Comparison of ENCODE assay signal across 16 cellular contexts in the genomic region with DNA sequence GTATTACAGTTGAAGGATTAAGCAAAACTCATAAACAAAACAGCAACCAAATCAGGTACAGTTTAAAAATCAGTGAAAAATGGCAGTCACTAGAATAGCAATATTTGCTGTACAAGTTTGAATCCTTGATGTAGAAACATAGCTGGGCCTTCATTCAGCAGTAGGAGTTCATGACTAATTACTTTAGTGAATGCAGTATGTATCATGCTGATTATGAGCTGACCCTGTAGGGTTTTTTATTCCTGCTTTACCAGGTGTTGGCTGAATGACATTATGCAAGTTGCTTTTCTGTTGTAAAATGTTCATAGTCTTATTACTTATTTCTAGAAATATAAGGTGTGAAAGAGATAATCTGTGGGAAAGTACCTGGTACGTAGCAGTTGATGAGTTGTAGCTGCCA.
DNase-seq lines count a peak whose midpoint lies in the region; ATAC-seq and TF ChIP-seq lines count a peak whose summit lies in the region.
"Had no signal": no experiment of that assay in that cellular context is flagged by ENCODE, and none has a peak within 500 bp of the region (broad histone marks: within the 10 kb centered on the region; RNA-seq: fewer than 3 reads in every experiment).

No MANE protein-coding gene starts in this region.

- H3K27me3 Mint-ChIP-seq in activated T-helper 2 cell treated with anti-CD3 and anti-CD28 coated beads, Interferon-gamma antibody, Interleukin-2, Interleukin-4, amounts not matched to agents 10 μg/mL and 5 μg/mL and 100 μg/mL, durations not matched to agents 14 hours and 24 hours and 36 hours (ENCODE audit: low read depth), result no peaks in the 10 kb centered on the region
- no peaks in the 10 kb centered on the region for H3K27me3 Mint-ChIP-seq in nephron progenitor cell (ENCODE audit: low read depth, poor library complexity)
- H3K27me3 Mint-ChIP-seq: CD4-positive, CD25-positive, alpha-beta regulatory T cell; CD8-positive, alpha-beta memory T cell had no signal

- H3K9me3 Mint-ChIP-seq in activated T-helper 2 cell treated with anti-CD3 and anti-CD28 coated beads, Interferon-gamma antibody, Interleukin-2, Interleukin-4, amounts not matched to agents 10 μg/mL and 5 μg/mL and 100 μg/mL, durations not matched to agents 14 hours and 24 hours and 36 hours, result no peaks in the 10 kb centered on the region
- peaks cover 8% of the 10 kb centered on the region for H3K9me3 Mint-ChIP-seq in nephron progenitor cell

- H3K27ac Mint-ChIP-seq in activated T-helper 2 cell treated with anti-CD3 and anti-CD28 coated beads, Interferon-gamma antibody, Interleukin-2, Interleukin-4, amounts not matched to agents 10 μg/mL and 5 μg/mL and 100 μg/mL, durations not matched to agents 14 hours and 24 hours and 36 hours, result no peak overlapping the region
- H3K27ac Mint-ChIP-seq in nephron progenitor cell, result no peak overlapping the region
- H3K27ac Mint-ChIP-seq: CD4-positive, CD25-positive, alpha-beta regulatory T cell; CD8-positive, alpha-beta memory T cell had no signal

- H3K4me3 Mint-ChIP-seq in activated T-helper 2 cell treated with anti-CD3 and anti-CD28 coated beads, Interferon-gamma antibody, Interleukin-2, Interleukin-4, amounts not matched to agents 10 μg/mL and 5 μg/mL and 100 μg/mL, durations not matched to agents 14 hours and 24 hours and 36 hours (ENCODE audit: low read depth), result no peak overlapping the region
- no peak overlapping the region for H3K4me3 Mint-ChIP-seq in nephron progenitor cell
- H3K4me3 Mint-ChIP-seq: CD4-positive, CD25-positive, alpha-beta regulatory T cell; CD8-positive, alpha-beta memory T cell had no signal

- no peaks in the 10 kb centered on the region for H3K36me3 Mint-ChIP-seq in activated T-helper 2 cell treated with anti-CD3 and anti-CD28 coated beads, Interferon-gamma antibody, Interleukin-2, Interleukin-4, amounts not matched to agents 10 μg/mL and 5 μg/mL and 100 μg/mL, durations not matched to agents 14 hours and 24 hours and 36 hours (ENCODE audit: low read depth)
- H3K36me3 Mint-ChIP-seq in nephron progenitor cell (ENCODE audit: low read depth), result no peaks in the 10 kb centered on the region
- H3K36me3 Mint-ChIP-seq: CD4-positive, CD25-positive, alpha-beta regulatory T cell; CD8-positive, alpha-beta memory T cell had no signal

- TF ChIP-seq CTCF in epithelial cell of esophagus (IDR thresholded peaks at IDR 0.05; ENCODE audit: insufficient read depth, low read depth, low read length, missing control alignments) (no peak), nephron progenitor cell (IDR thresholded peaks at IDR 0.05) (no peak)

- DNase-seq in RKO (ENCODE audit: low spot score), result peak; percentile 36
- DNase-seq in epithelial cell of esophagus (ENCODE audit: low read depth), result peak; percentile 60
- DNase-seq in activated T-helper 2 cell treated with anti-CD3 and anti-CD28 coated beads, Interferon-gamma antibody, Interleukin-2, Interleukin-4, amounts not matched to agents 10 μg/mL and 5 μg/mL and 100 μg/mL, durations not matched to agents 14 hours and 24 hours and 36 hours (ENCODE audit: low spot score), result no peak
- DNase-seq in nephron progenitor cell, result no peak
- DNase-seq in kidney tubule cell (ENCODE audit: low spot score), result no peak
- DNase-seq: BE2C; C1 segment of cervical spinal cord; CD4-positive, CD25-positive, alpha-beta regulatory T cell; CD8-positive, alpha-beta memory T cell; COR-L47; GOT3; H7; IMR-90 had no signal

- no peak overlapping the region for H3K4me3 ChIP-seq in epithelial cell of esophagus (ENCODE audit: low read length)
- H3K4me3 ChIP-seq: K562 had no signal

- ATAC-seq in GM18511 (IDR thresholded peaks at IDR 0.05; ENCODE audit: unreplicated experiment) (peak; percentile 46), HG02610 (IDR thresholded peaks at IDR 0.05; ENCODE audit: unreplicated experiment) (peak; percentile 59)
- ATAC-seq: K562 had no signal

- intact Hi-C loops in activated T-helper 2 cell treated with anti-CD3 and anti-CD28 coated beads, Interferon-gamma antibody, Interleukin-2, Interleukin-4, amounts not matched to agents 10 μg/mL and 5 μg/mL and 100 μg/mL, durations not matched to agents 14 hours and 24 hours and 36 hours (cut with micrococcal nuclease), result no loop called here

- H3K4me1 Mint-ChIP-seq in activated T-helper 2 cell treated with anti-CD3 and anti-CD28 coated beads, Interferon-gamma antibody, Interleukin-2, Interleukin-4, amounts not matched to agents 10 μg/mL and 5 μg/mL and 100 μg/mL, durations not matched to agents 14 hours and 24 hours and 36 hours (ENCODE audit: low read depth), result no peaks in the 10 kb centered on the region
- H3K4me1 Mint-ChIP-seq in nephron progenitor cell, result no peaks in the 10 kb centered on the region
- H3K4me1 Mint-ChIP-seq: CD4-positive, CD25-positive, alpha-beta regulatory T cell; CD8-positive, alpha-beta memory T cell had no signal

Comparison
In these comparisons a context has a peak if more than half of its experiments do, and no peak if none do; other contexts are left out.
1. DNase-seq: peak in RKO (single experiment) and epithelial cell of esophagus (single experiment); none in activated T-helper 2 cell treated with anti-CD3 and anti-CD28 coated beads, Interferon-gamma antibody, Interleukin-2, Interleukin-4, amounts not matched to agents 10 μg/mL and 5 μg/mL and 100 μg/mL, durations not matched to agents 14 hours and 24 hours and 36 hours (single experiment), nephron progenitor cell (single experiment) and kidney tubule cell (single experiment).